9 cellular contexts compared by ENCODE assay signal in genomic region chr11:72113170-72113808, GRCh38. TPM values are rescaled to one million over a fixed set of nuclear protein-coding genes. Genes with fewer than 3 reads are reported as not detected.
DNase-seq lines count a peak whose midpoint lies in the region; ATAC-seq, FAIRE-seq and TF ChIP-seq lines count a peak whose summit lies in the region.
"Had no signal": no experiment of that assay in that cellular context is flagged by ENCODE, and none has a peak within 500 bp of the region (broad histone marks: within the 10 kb centered on the region; RNA-seq: fewer than 3 reads in every experiment).

No MANE protein-coding gene starts in this region.

- H4K12ac ChIP-seq in trophoblast cell (ENCODE audit: low read depth, low read length), result peak overlapping the region; percentile 10

- H3K4me3 ChIP-seq in endothelial cell of umbilical vein (replicated peaks in 1 of 3; ENCODE audit: insufficient read depth in 1 of 3, low read depth in 1 of 3, low read length in 3 of 3) (peak overlapping the region in 1 of 3 experiments; percentile 53), trophoblast cell (ENCODE audit: low read depth, low read length) (no peak overlapping the region)

- H3K23ac ChIP-seq in trophoblast cell (ENCODE audit: low read length), result no peak overlapping the region

- H3K9ac ChIP-seq in endothelial cell of umbilical vein (replicated peaks; ENCODE audit: extremely low read depth, insufficient read depth, low read length) (peak overlapping the region; percentile 95), trophoblast cell (ENCODE audit: low read length) (no peak overlapping the region)

- BruUV-seq in endothelial cell of umbilical vein (replicated peaks; lab: Mats Ljungman, UMichigan), result TSS peak; percentile 96

- H3K79me2 ChIP-seq in endothelial cell of umbilical vein (ENCODE audit: control insufficient read depth, insufficient read depth, low read length) (no peaks in the 10 kb centered on the region), trophoblast cell (ENCODE audit: control insufficient read depth, insufficient read depth, low read length, poor library complexity) (peaks cover 3% of the 10 kb centered on the region)

- H2AK5ac ChIP-seq in trophoblast cell (ENCODE audit: low read length), result peak overlapping the region; percentile 7

- intact Hi-C loops in endothelial cell of umbilical vein (cut with micrococcal nuclease), result loop anchor here (2.0 to 5.0 kb wide), 2 partner anchors 184 to 319 kb away; partner anchors contain the start of genes CLPB, RNF121 and XNDC1N

- DNase-seq in ELF-1 (ENCODE audit: low read depth, low spot score) (peak; percentile 17), OCI-M1 (lab: John Stamatoyannopoulos, UW) (peak; percentile 85), endothelial cell of umbilical vein (ENCODE audit: low read depth, low spot score) (no peak), trophoblast cell (peak; percentile 78 to 84), germinal center (ENCODE audit: low spot score) (no peak), cortex of kidney (lab: John Stamatoyannopoulos, UW) (no peak)

- H2BK5ac ChIP-seq in trophoblast cell (ENCODE audit: low read depth, low read length, poor library complexity), result no peak overlapping the region

- H3K18ac ChIP-seq in trophoblast cell (ENCODE audit: low read length), result no peak overlapping the region

- H2AFZ ChIP-seq in endothelial cell of umbilical vein (ENCODE audit: low read depth, low read length) (peak overlapping the region; percentile 71), trophoblast cell (ENCODE audit: insufficient read depth, low read length, poor library complexity) (no peak overlapping the region)

- peaks cover 8% of the 10 kb centered on the region for H3K79me1 ChIP-seq in trophoblast cell (ENCODE audit: low read length)

- H3K27ac ChIP-seq in endothelial cell of umbilical vein (ENCODE audit: insufficient read depth, low read depth, low read length) (peak overlapping the region; percentile 90), trophoblast cell (ENCODE audit: low read depth, low read length) (peak overlapping the region; percentile 80)

- H3K4me1 ChIP-seq in endothelial cell of umbilical vein (ENCODE audit: control insufficient read depth, extremely low read depth, insufficient read depth, low read length), result peaks cover 14% of the 10 kb centered on the region
- H3K4me1 ChIP-seq in trophoblast cell (ENCODE audit: control insufficient read depth in 1 of 2, insufficient read depth in 2 of 2, low read length in 2 of 2), result peaks cover 4 to 9% of the 10 kb centered on the region in 2 experiments

- POLR2A ChIA-PET in endothelial cell of umbilical vein (lab: Charles Lee), result interaction anchor here (0.8 to 1.2 kb wide), 2 partner anchors 28 to 110 kb away, joined by 5 read pairs; no protein-coding TSS in a partner anchor

- H4K8ac ChIP-seq in trophoblast cell (ENCODE audit: low read depth, low read length), result peak overlapping the region; percentile 79

- ATAC-seq in GM21825 (IDR thresholded peaks at IDR 0.05; ENCODE audit: unreplicated experiment) (no peak), HG02981 (IDR thresholded peaks at IDR 0.05; ENCODE audit: unreplicated experiment) (no peak)

- peak; percentile 44 for FAIRE-seq in endothelial cell of umbilical vein (lab: Jason Lieb, UNC)

- WGBS in trophoblast cell (ENCODE audit: extremely low coverage, insufficient coverage, insufficient read length), result no CpG with 5 or more reads among the region's 6 CpGs

- H4K91ac ChIP-seq in trophoblast cell (ENCODE audit: low read depth, low read length), result peak overlapping the region; percentile 42

- peak overlapping the region; percentile 27 for H3K14ac ChIP-seq in trophoblast cell (ENCODE audit: low read length)

- dilution Hi-C loops in endothelial cell of umbilical vein (cut with MboI; ENCODE audit: extremely low pct_ligation_motif_present, low sequenced_read_pairs), result no loop called here

- peaks cover 0 to 3% of the 10 kb centered on the region in 2 experiments for H3K27me3 ChIP-seq in endothelial cell of umbilical vein (ENCODE audit: control insufficient read depth in 2 of 2, insufficient read depth in 2 of 2, low read length in 2 of 2)
- H3K27me3 ChIP-seq in trophoblast cell (ENCODE audit: insufficient read depth, low read length), result no peaks in the 10 kb centered on the region

- H3K9me3 ChIP-seq in endothelial cell of umbilical vein (replicated peaks; ENCODE audit: control insufficient read depth, insufficient read depth, low read length) (no peaks in the 10 kb centered on the region), trophoblast cell (ENCODE audit: insufficient read depth, low read depth, low read length) (no peaks in the 10 kb centered on the region)

- no peak for TF ChIP-seq CTCF in endothelial cell of umbilical vein (IDR thresholded peaks at IDR 0.05; ENCODE audit: extremely low read depth in 1 of 2, insufficient read depth in 1 of 2, low read depth in 1 of 2, low read length in 2 of 2)

- H3K4ac ChIP-seq in trophoblast cell (ENCODE audit: low read depth, low read length), result peak overlapping the region; percentile 39

- no peak for TF ChIP-seq POLR2A in endothelial cell of umbilical vein (IDR thresholded peaks at IDR 0.05; ENCODE audit: low read depth, low read length)

- H2BK12ac ChIP-seq in trophoblast cell (ENCODE audit: low read length), result peak overlapping the region; percentile 12

- no peaks in the 10 kb centered on the region for H3K9me1 ChIP-seq in endothelial cell of umbilical vein (replicated peaks; ENCODE audit: control insufficient read depth, extremely low read depth, insufficient read depth, low read length)

- CTCF ChIA-PET in endothelial cell of umbilical vein (lab: Charles Lee), result interaction anchor here (1.0 to 3.8 kb wide), 3 partner anchors 31 to 317 kb away, joined by 3 to 19 read pairs (median 13); no protein-coding TSS in a partner anchor

- H3K36me3 ChIP-seq in endothelial cell of umbilical vein (ENCODE audit: control insufficient read depth in 2 of 2, extremely low read depth in 1 of 2, insufficient read depth in 2 of 2, low read length in 2 of 2) (no peaks in the 10 kb centered on the region), trophoblast cell (ENCODE audit: control insufficient read depth in 1 of 2, insufficient read depth in 2 of 2, low read length in 2 of 2) (peaks cover 6 to 16% of the 10 kb centered on the region in 2 experiments)

- peak overlapping the region; percentile 26 for H2BK120ac ChIP-seq in trophoblast cell (ENCODE audit: insufficient read depth, low read length, poor library complexity)

- H4K20me1 ChIP-seq in endothelial cell of umbilical vein (replicated peaks; ENCODE audit: control insufficient read depth, extremely low read depth, insufficient read depth, low read length), result no peaks in the 10 kb centered on the region

- peak overlapping the region; percentile 61 for H3K4me2 ChIP-seq in endothelial cell of umbilical vein (ENCODE audit: insufficient read depth, low read length)
- peak overlapping the region; percentile 81 for H3K4me2 ChIP-seq in trophoblast cell (ENCODE audit: low read length)

RNA-seq across cellular contexts. Expression of gene ANAPC15, which starts 0.8 kb away (rescaled TPM):
- 67.0 and 72.4 TPM in 2 replicates for total RNA-seq in endothelial cell of umbilical vein
- polyA plus RNA-seq in endothelial cell of umbilical vein, result 52.0 and 70.5 TPM in 2 replicates
- 91.5 and 121 TPM in 2 replicates for polyA plus RNA-seq in endothelial cell of umbilical vein (2011; cell fraction: cytosol; rRNA removed)
- 44.9 and 59.6 TPM in 2 replicates for polyA plus RNA-seq in endothelial cell of umbilical vein (2011; cell fraction: nucleus; rRNA removed)
- polyA plus RNA-seq in endothelial cell of umbilical vein (2012), result 62.1 and 84.8 TPM in 2 replicates
- polyA minus RNA-seq in endothelial cell of umbilical vein, result 37.0 and 39.0 TPM in 2 replicates
- polyA minus RNA-seq in endothelial cell of umbilical vein (2011; cell fraction: cytosol; rRNA and poly(A)+ RNA removed), result 26.0 TPM
- polyA minus RNA-seq in endothelial cell of umbilical vein (2011; cell fraction: nucleus; rRNA and poly(A)+ RNA removed), result 13.9 and 18.7 TPM in 2 replicates
- 47.7 TPM in 2 replicates for polyA plus RNA-seq in trophoblast cell (2013)

RNA-seq across cellular contexts. Expression of gene TOMT, which starts 7.6 kb away (rescaled TPM):
- total RNA-seq in endothelial cell of umbilical vein, result not detected in 2 replicates
- polyA plus RNA-seq in endothelial cell of umbilical vein, result 0.08 TPM in 1 of 2 replicates, not detected in the other
- polyA plus RNA-seq in endothelial cell of umbilical vein (2011; cell fraction: cytosol; rRNA removed), result not detected in 2 replicates
- polyA plus RNA-seq in endothelial cell of umbilical vein (2011; cell fraction: nucleus; rRNA removed), result not detected in 2 replicates
- not detected in 2 replicates for polyA plus RNA-seq in endothelial cell of umbilical vein (2012)
- not detected in 2 replicates for polyA minus RNA-seq in endothelial cell of umbilical vein
- polyA minus RNA-seq in endothelial cell of umbilical vein (2011; cell fraction: cytosol; rRNA and poly(A)+ RNA removed), result not detected
- polyA minus RNA-seq in endothelial cell of umbilical vein (2011; cell fraction: nucleus; rRNA and poly(A)+ RNA removed), result not detected in 2 replicates
- polyA plus RNA-seq in trophoblast cell (2013), result not detected in 2 replicates
- total RNA-seq: subcutaneous adipose tissue had no signal

RNA-seq across cellular contexts. Expression of gene LAMTOR1, which starts 10.2 kb away (rescaled TPM):
- 91.1 and 95.1 TPM in 2 replicates for total RNA-seq in endothelial cell of umbilical vein
- polyA plus RNA-seq in endothelial cell of umbilical vein, result 174 and 214 TPM in 2 replicates
- polyA plus RNA-seq in endothelial cell of umbilical vein (2011; cell fraction: cytosol; rRNA removed), result 161 and 169 TPM in 2 replicates
- 71.7 and 89.6 TPM in 2 replicates for polyA plus RNA-seq in endothelial cell of umbilical vein (2011; cell fraction: nucleus; rRNA removed)
- polyA plus RNA-seq in endothelial cell of umbilical vein (2012), result 131 and 133 TPM in 2 replicates
- 127 and 132 TPM in 2 replicates for polyA minus RNA-seq in endothelial cell of umbilical vein
- 108 TPM for polyA minus RNA-seq in endothelial cell of umbilical vein (2011; cell fraction: cytosol; rRNA and poly(A)+ RNA removed)
- 50.9 and 54.2 TPM in 2 replicates for polyA minus RNA-seq in endothelial cell of umbilical vein (2011; cell fraction: nucleus; rRNA and poly(A)+ RNA removed)
- 74.4 and 74.6 TPM in 2 replicates for polyA plus RNA-seq in trophoblast cell (2013)

RNA-seq across cellular contexts. Expression of gene FOLR3, which starts 22.2 kb away (rescaled TPM):
- not detected in 2 replicates for total RNA-seq in endothelial cell of umbilical vein
- polyA plus RNA-seq in endothelial cell of umbilical vein, result not detected in 2 replicates
- polyA plus RNA-seq in endothelial cell of umbilical vein (2011; cell fraction: cytosol; rRNA removed), result not detected in 2 replicates
- polyA plus RNA-seq in endothelial cell of umbilical vein (2011; cell fraction: nucleus; rRNA removed), result not detected in 2 replicates
- polyA plus RNA-seq in endothelial cell of umbilical vein (2012), result not detected in 2 replicates
- not detected in 2 replicates for polyA minus RNA-seq in endothelial cell of umbilical vein
- polyA minus RNA-seq in endothelial cell of umbilical vein (2011; cell fraction: cytosol; rRNA and poly(A)+ RNA removed), result not detected
- polyA minus RNA-seq in endothelial cell of umbilical vein (2011; cell fraction: nucleus; rRNA and poly(A)+ RNA removed), result not detected in 2 replicates
- not detected in 2 replicates for polyA plus RNA-seq in trophoblast cell (2013)

RNA-seq across cellular contexts. Expression of gene LRRC51, which starts 32.6 kb away (rescaled TPM):
- total RNA-seq in endothelial cell of umbilical vein, result 3.8 and 6.1 TPM in 2 replicates
- polyA plus RNA-seq in endothelial cell of umbilical vein, result 3.5 and 4.4 TPM in 2 replicates
- polyA plus RNA-seq in endothelial cell of umbilical vein (2011; cell fraction: cytosol; rRNA removed), result 4.7 and 6.3 TPM in 2 replicates
- 4.0 and 5.5 TPM in 2 replicates for polyA plus RNA-seq in endothelial cell of umbilical vein (2011; cell fraction: nucleus; rRNA removed)
- 5.2 and 6.5 TPM in 2 replicates for polyA plus RNA-seq in endothelial cell of umbilical vein (2012)
- polyA minus RNA-seq in endothelial cell of umbilical vein, result 7.5 and 9.1 TPM in 2 replicates
- polyA minus RNA-seq in endothelial cell of umbilical vein (2011; cell fraction: cytosol; rRNA and poly(A)+ RNA removed), result 4.3 TPM
- polyA minus RNA-seq in endothelial cell of umbilical vein (2011; cell fraction: nucleus; rRNA and poly(A)+ RNA removed), result 1.3 and 2.6 TPM in 2 replicates
- 3.8 and 4.1 TPM in 2 replicates for polyA plus RNA-seq in trophoblast cell (2013)

Comparison
In these comparisons a context has a peak if more than half of its experiments do, and no peak if none do; other contexts are left out.
1. DNase-seq: peak in ELF-1 (single experiment), OCI-M1 (single experiment) and trophoblast cell (2 of 2); none in endothelial cell of umbilical vein (single experiment), germinal center (single experiment) and cortex of kidney (single experiment).